9 cellular contexts compared by ENCODE assay signal in genomic region chr1:48870596-48870995, GRCh38.
DNase-seq lines count a peak whose midpoint lies in the region; ATAC-seq and TF ChIP-seq lines count a peak whose summit lies in the region.
"Had no signal": no experiment of that assay in that cellular context is flagged by ENCODE, and none has a peak within 500 bp of the region (broad histone marks: within the 10 kb centered on the region; RNA-seq: fewer than 3 reads in every experiment).

No MANE protein-coding gene starts in this region.

- H3K4me1 ChIP-seq in SK-N-SH (ENCODE audit: control insufficient read depth in 1 of 2, insufficient read depth in 2 of 2, low read depth in 1 of 2, low read length in 1 of 2), result peaks cover 3 to 16% of the 10 kb centered on the region in 2 experiments; a peak in 2 of 4 replicates
- peaks cover 6% of the 10 kb centered on the region for H3K4me1 ChIP-seq in mesendoderm (ENCODE audit: control insufficient read depth, low read depth, low read length)

- H3K79me2 ChIP-seq in SK-N-SH (ENCODE audit: insufficient read depth), result no peaks in the 10 kb centered on the region
- H3K79me2 ChIP-seq in mesendoderm (ENCODE audit: control insufficient read depth, insufficient read depth, low read length), result no peaks in the 10 kb centered on the region

- H3K18ac ChIP-seq in mesendoderm (ENCODE audit: low read length), result no peak overlapping the region

- no peaks in the 10 kb centered on the region for H4K20me1 ChIP-seq in SK-N-SH (ENCODE audit: insufficient read depth)

- H3K9ac ChIP-seq in SK-N-SH (no peak overlapping the region), mesendoderm (ENCODE audit: low read length) (no peak overlapping the region)

- no peak overlapping the region for H2BK5ac ChIP-seq in mesendoderm (ENCODE audit: low read length)

- no peak overlapping the region for H2AK5ac ChIP-seq in mesendoderm (ENCODE audit: low read length)

- H3K79me1 ChIP-seq in mesendoderm (ENCODE audit: low read length), result no peaks in the 10 kb centered on the region

- no peak overlapping the region for H3K4ac ChIP-seq in mesendoderm (ENCODE audit: low read depth, low read length)

- no peaks in the 10 kb centered on the region for H3K9me3 Mint-ChIP-seq in activated T-cell treated with anti-CD3 and anti-CD28 coated beads, Interleukin-2, amount 50 U/mL, for 4 hours

- POLR2A ChIA-PET in SK-N-SH (lab: Yijun Ruan, JAX), result no interaction called here

- no peaks in the 10 kb centered on the region for H3K9me2 ChIP-seq in SK-N-SH

- H3K27me3 ChIP-seq in SK-N-SH (ENCODE audit: insufficient read depth), result no peaks in the 10 kb centered on the region
- no peaks in the 10 kb centered on the region for H3K27me3 ChIP-seq in mesendoderm (ENCODE audit: insufficient read depth, low read length, poor library complexity)

- no peaks in the 10 kb centered on the region for H3K9me3 ChIP-seq in SK-N-SH

- H3K4me3 ChIP-seq in SK-N-SH (ENCODE audit: low read depth in 2 of 2, low read length in 1 of 2), result no peak overlapping the region
- H3K4me3 ChIP-seq in mesendoderm (ENCODE audit: low read length), result no peak overlapping the region

- no peak overlapping the region for H3K56ac ChIP-seq in mesendoderm (ENCODE audit: low read length)

- no peaks in the 10 kb centered on the region for H3K27me3 Mint-ChIP-seq in activated T-cell treated with anti-CD3 and anti-CD28 coated beads, Interleukin-2, amount 50 U/mL, for 4 hours (ENCODE audit: low read depth)
- H3K27me3 Mint-ChIP-seq: CD4-positive, CD25-positive, alpha-beta regulatory T cell had no signal

- H3K36me3 ChIP-seq in SK-N-SH (replicated peaks in 1 of 2; ENCODE audit: control insufficient read depth in 1 of 2, insufficient read depth in 2 of 2, low read length in 1 of 2), result no peaks in the 10 kb centered on the region
- H3K36me3 ChIP-seq in mesendoderm (ENCODE audit: control insufficient read depth, insufficient read depth, low read length), result no peaks in the 10 kb centered on the region

- TF ChIP-seq RAD21 in SK-N-SH (IDR thresholded peaks at IDR 0.05; ENCODE audit: low read length), result peak; percentile 56

- no peak overlapping the region for H3K4me2 ChIP-seq in SK-N-SH
- no peak overlapping the region for H3K4me2 ChIP-seq in mesendoderm (ENCODE audit: low read length)

- ATAC-seq in HG02759 (IDR thresholded peaks at IDR 0.05; ENCODE audit: unreplicated experiment), result peak; percentile 50
- no peak for ATAC-seq in activated T-cell treated with anti-CD3 and anti-CD28 coated beads, Interleukin-2, amount 50 U/mL, for 4 hours

- CTCF ChIA-PET in SK-N-SH (lab: Yijun Ruan, JAX), result interaction anchor here (0.5 to 3.3 kb wide), 27 partner anchors 8 to 1210 kb away, joined by 3 to 16 read pairs (median 4); no protein-coding TSS in a partner anchor

- DNase-seq in NCI-H1105 treated with DMSO at 0.1 percent for 48 hours (lab: John Stamatoyannopoulos, UW) (peak; percentile 43), NCI-H1105 (lab: John Stamatoyannopoulos, UW) (no peak), SK-N-SH (no peak), mesendoderm (peak; percentile 88), hepatic stellate cell (ENCODE audit: low spot score) (no peak)
- DNase-seq in activated CD4-positive, alpha-beta T cell treated with anti-CD3 and anti-CD28 coated beads for 1 hour, result no peak
- DNase-seq in activated T-cell treated with anti-CD3 and anti-CD28 coated beads, Interleukin-2, amount 50 U/mL, for 4 hours, result no peak

- H3F3A ChIP-seq in SK-N-SH (replicated peaks; ENCODE audit: insufficient read depth), result no peaks in the 10 kb centered on the region

- H3K4me3 Mint-ChIP-seq in activated T-cell treated with anti-CD3 and anti-CD28 coated beads, Interleukin-2, amount 50 U/mL, for 4 hours, result no peak overlapping the region
- H3K4me3 Mint-ChIP-seq: CD4-positive, CD25-positive, alpha-beta regulatory T cell had no signal

- H4K8ac ChIP-seq in mesendoderm (ENCODE audit: low read depth, low read length), result no peak overlapping the region

- TF ChIP-seq EP300 in SK-N-SH (IDR thresholded peaks at IDR 0.05; ENCODE audit: borderline replicate concordance in 1 of 2, low read depth in 1 of 2, low read length in 1 of 2), result no peak

- H4K5ac ChIP-seq in mesendoderm (ENCODE audit: low read length), result no peak overlapping the region

- H2BK15ac ChIP-seq in mesendoderm (replicated peaks; ENCODE audit: low read depth), result no peak overlapping the region

- 45% methylated on average over 3 of the region's 3 CpGs for WGBS in SK-N-SH (ENCODE audit: low lambda C conversion rate)
- no CpG with 5 or more reads among the region's 3 CpGs for WGBS in mesendoderm (ENCODE audit: extremely low coverage, insufficient coverage, low lambda C conversion rate)

- H2AFZ ChIP-seq in SK-N-SH (ENCODE audit: low read depth), result no peak overlapping the region

- H3K23ac ChIP-seq in mesendoderm (ENCODE audit: low read length), result no peak overlapping the region

- H3K27ac ChIP-seq in SK-N-SH (ENCODE audit: low read depth in 2 of 2, low read length in 1 of 2), result no peak overlapping the region
- H3K27ac ChIP-seq in mesendoderm (ENCODE audit: low read depth, low read length), result no peak overlapping the region

- peak; percentile 75 for TF ChIP-seq CTCF in SK-N-SH (IDR thresholded peaks at IDR 0.05)

- no peaks in the 10 kb centered on the region for H3K4me1 Mint-ChIP-seq in activated T-cell treated with anti-CD3 and anti-CD28 coated beads, Interleukin-2, amount 50 U/mL, for 4 hours (ENCODE audit: low read depth)

- H3K36me3 Mint-ChIP-seq in activated T-cell treated with anti-CD3 and anti-CD28 coated beads, Interleukin-2, amount 50 U/mL, for 4 hours (ENCODE audit: insufficient read depth), result no peaks in the 10 kb centered on the region
- H3K36me3 Mint-ChIP-seq: CD4-positive, CD25-positive, alpha-beta regulatory T cell had no signal

- H2BK120ac ChIP-seq in mesendoderm (ENCODE audit: low read depth, low read length), result no peak overlapping the region

TF ChIP-seq in SK-N-SH, 30 proteins besides CTCF, POLR2A, EP300 and RAD21:
- TF ChIP-seq YY1 (IDR thresholded peaks at IDR 0.05; ENCODE audit: low read depth), result no peak
- TF ChIP-seq SIN3A (IDR thresholded peaks at IDR 0.05; ENCODE audit: borderline replicate concordance, low read depth, low read length), result no peak
- TF ChIP-seq ZBTB33 (IDR thresholded peaks at IDR 0.05; ENCODE audit: borderline replicate concordance, low read depth), result no peak
- TF ChIP-seq SMC3 (IDR thresholded peaks at IDR 0.05; ENCODE audit: low read depth, low read length), result peak; percentile 42; the same call in 1 of the 2 replicates
- TF ChIP-seq GABPA (IDR thresholded peaks at IDR 0.05; ENCODE audit: low read depth), result no peak
- TF ChIP-seq ELF1 (IDR thresholded peaks at IDR 0.05), result no peak
- no peak for TF ChIP-seq EZH2phosphoT487 (IDR thresholded peaks at IDR 0.05; ENCODE audit: borderline replicate concordance, low read depth)

Comparison
In these comparisons a context has a peak if more than half of its experiments do, and no peak if none do; other contexts are left out.
1. DNase-seq: peak in NCI-H1105 treated with DMSO at 0.1 percent for 48 hours (single experiment) and mesendoderm (single experiment); none in NCI-H1105 (single experiment), SK-N-SH (single experiment), activated CD4-positive, alpha-beta T cell treated with anti-CD3 and anti-CD28 coated beads for 1 hour (single experiment), hepatic stellate cell (single experiment) and activated T-cell treated with anti-CD3 and anti-CD28 coated beads, Interleukin-2, amount 50 U/mL, for 4 hours (single experiment).